In the genomic region with DNA sequence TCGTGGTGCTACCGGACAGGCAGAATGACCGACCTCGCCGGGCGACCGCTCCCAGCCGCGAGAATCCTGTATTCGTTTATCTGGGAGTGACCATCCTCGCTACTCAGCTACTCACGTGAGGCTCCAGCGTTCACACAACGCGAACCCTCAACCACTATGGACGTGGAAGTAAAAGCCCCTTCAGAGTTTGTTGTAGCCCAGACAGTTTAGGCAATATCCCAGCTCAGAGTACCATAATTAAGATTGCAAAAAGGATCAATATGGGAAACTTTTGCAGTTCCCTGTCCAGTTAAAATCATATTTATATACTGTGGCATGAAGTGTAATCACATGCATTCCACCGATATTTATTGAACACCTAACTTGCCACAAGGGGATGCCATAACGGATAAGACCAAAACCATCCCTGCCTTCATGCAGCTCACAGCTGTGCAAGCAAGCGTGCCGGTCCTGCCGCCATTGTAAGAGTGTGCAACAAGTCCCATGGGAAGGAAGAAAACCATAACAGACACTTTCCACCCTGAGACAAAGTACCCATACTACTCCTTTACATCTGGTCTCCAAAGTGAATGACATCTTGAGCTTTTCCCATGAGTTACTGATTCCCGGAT, we compare ENCODE assay signal across 8 cellular contexts.
DNase-seq lines count a peak whose midpoint lies in the region; ATAC-seq and TF ChIP-seq lines count a peak whose summit lies in the region.

No MANE protein-coding gene starts in this region.

- ATAC-seq in HG03469 (IDR thresholded peaks at IDR 0.05; ENCODE audit: unreplicated experiment) (peak; percentile 3), GM18870 (IDR thresholded peaks at IDR 0.05; ENCODE audit: unreplicated experiment) (no peak), HG02970 (IDR thresholded peaks at IDR 0.05; ENCODE audit: low FRiP score, unreplicated experiment) (no peak)

- H3K4me1 Mint-ChIP-seq in nephron progenitor cell: peaks cover 13% of the 10 kb centered on the region

- no peaks in the 10 kb centered on the region for H3K9me3 ChIP-seq in effector memory CD4-positive, alpha-beta T cell (ENCODE audit: control insufficient read depth, low read length)

- no peaks in the 10 kb centered on the region for H3K9me3 Mint-ChIP-seq in nephron progenitor cell

- peak overlapping the region; percentile 91 for H3K4me3 Mint-ChIP-seq in nephron progenitor cell

- peak; percentile 28 for TF ChIP-seq CTCF in RWPE1 (conservative IDR thresholded peaks at IDR 0.05; ENCODE audit: low read depth)
- TF ChIP-seq CTCF in nephron progenitor cell (IDR thresholded peaks at IDR 0.05): no peak

- POLR2A ChIA-PET in RWPE1 (lab: Yijun Ruan, JAX; ENCODE audit: low non-redundant PET): no interaction called here

- H3K36me3 Mint-ChIP-seq in nephron progenitor cell (ENCODE audit: low read depth): peaks cover 5% of the 10 kb centered on the region

- no peaks in the 10 kb centered on the region for H3K36me3 ChIP-seq in effector memory CD4-positive, alpha-beta T cell (ENCODE audit: control insufficient read depth, insufficient read depth, low read length)

- H3K27ac ChIP-seq in RWPE1: peak overlapping the region; percentile 85
- H3K27ac ChIP-seq in effector memory CD4-positive, alpha-beta T cell (ENCODE audit: insufficient read depth, low read length, poor library complexity, severe bottlenecking): peak overlapping the region; percentile 73

- DNase-seq in DMS114 treated with DMSO at 0.1 percent for 48 hours (lab: John Stamatoyannopoulos, UW; ENCODE audit: unreplicated experiment) (peak; percentile 64), RWPE1 (ENCODE audit: low spot score) (no peak), nephron progenitor cell (no peak), AG08395 (ENCODE audit: low spot score) (no peak)
- DNase-seq in effector memory CD4-positive, alpha-beta T cell: no peak

- H3K4me1 ChIP-seq in effector memory CD4-positive, alpha-beta T cell (ENCODE audit: control insufficient read depth, insufficient read depth, low read length, poor library complexity, severe bottlenecking): peaks cover 23% of the 10 kb centered on the region

- CTCF ChIA-PET in RWPE1 (lab: Yijun Ruan, JAX): interaction anchor here (0.7 to 1.2 kb wide), 2 partner anchors 83 to 128 kb away, joined by 3 to 5 read pairs; no protein-coding TSS in a partner anchor

- H3K27me3 Mint-ChIP-seq in nephron progenitor cell (ENCODE audit: low read depth, poor library complexity): peaks cover 34% of the 10 kb centered on the region

- no peak overlapping the region for H3K27ac Mint-ChIP-seq in nephron progenitor cell

- no peaks in the 10 kb centered on the region for H3K27me3 ChIP-seq in effector memory CD4-positive, alpha-beta T cell (replicated peaks; ENCODE audit: control insufficient read depth, insufficient read depth, low read length, poor library complexity, severe bottlenecking)

- H3K4me3 ChIP-seq in effector memory CD4-positive, alpha-beta T cell (ENCODE audit: insufficient read depth, low read depth, low read length, poor library complexity, severe bottlenecking): peak overlapping the region; percentile 93
